ENCODE assay signal across 11 cellular contexts in genomic region chr13:20997301-20998061, GRCh38.
DNase-seq lines count a peak whose midpoint lies in the region; ATAC-seq and TF ChIP-seq lines count a peak whose summit lies in the region.
"Had no signal": no experiment of that assay in that cellular context is flagged by ENCODE, and none has a peak within 500 bp of the region (broad histone marks: within the 10 kb centered on the region; RNA-seq: fewer than 3 reads in every experiment).

No MANE protein-coding gene starts in this region.

- H3K4me3 ChIP-seq in fibroblast of the aortic adventitia (ENCODE audit: low read depth, low read length), result no peak overlapping the region

- no peaks in the 10 kb centered on the region for H3K27me3 Mint-ChIP-seq in osteocyte (ENCODE audit: unreplicated experiment)
- H3K27me3 Mint-ChIP-seq: activated T-helper 17 cell treated with anti-CD3 and anti-CD28 coated beads, Interleukin-2, amount 50 U/mL, for 72 hours; stimulated activated naive B cell treated with anti-CD40 and anti-IgM and Interleukin-4, amounts not matched to agents 10 μg/mL and 1 μg/mL and 100 μg/mL, for 72 hours had no signal

- peaks cover 29% of the 10 kb centered on the region for H3K4me1 Mint-ChIP-seq in osteocyte (ENCODE audit: unreplicated experiment)

- DNase-seq in AG20443 (ENCODE audit: low spot score) (peak; percentile 91), RPMI7951 (ENCODE audit: low read depth) (peak; percentile 14), fibroblast of the aortic adventitia (ENCODE audit: low read depth) (peak; percentile 97), osteocyte (ENCODE audit: extremely low spot score, unreplicated experiment) (no peak), NCI-H2029 (lab: John Stamatoyannopoulos, UW) (no peak), NCI-H345 treated with DMSO at 0.1 percent for 48 hours (lab: John Stamatoyannopoulos, UW; ENCODE audit: unreplicated experiment) (no peak)
- DNase-seq: stimulated activated naive B cell treated with anti-CD40 and anti-IgM and Interleukin-4, amounts not matched to agents 10 μg/mL and 1 μg/mL and 100 μg/mL, for 72 hours; T-cell had no signal

- H3K9me3 Mint-ChIP-seq in osteocyte (ENCODE audit: unreplicated experiment), result no peaks in the 10 kb centered on the region
- H3K9me3 Mint-ChIP-seq: activated T-helper 17 cell treated with anti-CD3 and anti-CD28 coated beads, Interleukin-2, amount 50 U/mL, for 72 hours; stimulated activated naive B cell treated with anti-CD40 and anti-IgM and Interleukin-4, amounts not matched to agents 10 μg/mL and 1 μg/mL and 100 μg/mL, for 72 hours had no signal

- ATAC-seq in HG03159 (IDR thresholded peaks at IDR 0.05; ENCODE audit: unreplicated experiment), result no peak
- no peak for ATAC-seq in HG02642 (IDR thresholded peaks at IDR 0.05; ENCODE audit: poor library complexity, unreplicated experiment)
- ATAC-seq: activated T-helper 17 cell treated with anti-CD3 and anti-CD28 coated beads, Interleukin-2, amount 50 U/mL, for 72 hours; stimulated activated naive B cell treated with anti-CD40 and anti-IgM and Interleukin-4, amounts not matched to agents 10 μg/mL and 1 μg/mL and 100 μg/mL, for 72 hours; T-cell had no signal

- H3K27ac Mint-ChIP-seq in osteocyte (ENCODE audit: unreplicated experiment), result peak overlapping the region; percentile 97
- H3K27ac Mint-ChIP-seq: activated T-helper 17 cell treated with anti-CD3 and anti-CD28 coated beads, Interleukin-2, amount 50 U/mL, for 72 hours; stimulated activated naive B cell treated with anti-CD40 and anti-IgM and Interleukin-4, amounts not matched to agents 10 μg/mL and 1 μg/mL and 100 μg/mL, for 72 hours; T-cell had no signal

- peak overlapping the region; percentile 36 for H3K4me3 Mint-ChIP-seq in osteocyte (ENCODE audit: unreplicated experiment)
- H3K4me3 Mint-ChIP-seq: activated T-helper 17 cell treated with anti-CD3 and anti-CD28 coated beads, Interleukin-2, amount 50 U/mL, for 72 hours; stimulated activated naive B cell treated with anti-CD40 and anti-IgM and Interleukin-4, amounts not matched to agents 10 μg/mL and 1 μg/mL and 100 μg/mL, for 72 hours; T-cell had no signal

- no peak for TF ChIP-seq CTCF in fibroblast of the aortic adventitia (IDR thresholded peaks at IDR 0.05; ENCODE audit: insufficient read depth, low read length)
- TF ChIP-seq CTCF in osteocyte (IDR thresholded peaks at IDR 0.05), result no peak

- peaks cover 14% of the 10 kb centered on the region for H3K36me3 Mint-ChIP-seq in osteocyte (ENCODE audit: unreplicated experiment)

Comparison
In these comparisons a context has a peak if more than half of its experiments do, and no peak if none do; other contexts are left out.
1. DNase-seq: peak in AG20443 (single experiment), RPMI7951 (single experiment) and fibroblast of the aortic adventitia (single experiment); none in osteocyte (single experiment), NCI-H2029 (single experiment) and NCI-H345 treated with DMSO at 0.1 percent for 48 hours (single experiment).